Comparison of ENCODE assay signal across 8 cellular contexts in genomic region chr17:57662021-57662420, GRCh38.
DNase-seq lines count a peak whose midpoint lies in the region; ATAC-seq and TF ChIP-seq lines count a peak whose summit lies in the region.
"Had no signal": no experiment of that assay in that cellular context is flagged by ENCODE, and none has a peak within 500 bp of the region (broad histone marks: within the 10 kb centered on the region; RNA-seq: fewer than 3 reads in every experiment).

No MANE protein-coding gene starts in this region.

- DNase-seq in NCI-H1048 (lab: John Stamatoyannopoulos, UW) (peak; percentile 70), NCI-H69 (lab: John Stamatoyannopoulos, UW) (peak; percentile 95), esophagus squamous epithelium (lab: John Stamatoyannopoulos, UW) (no peak), foreskin keratinocyte (no peak)
- no peak for DNase-seq in effector CD8-positive, alpha-beta T cell (lab: John Stamatoyannopoulos, UW)
- DNase-seq: activated naive CD4-positive, alpha-beta T cell treated with Interleukin-2 at 50 U/mL for 16 hours had no signal

- intact Hi-C loops in esophagus squamous epithelium (cut with DNase I): no loop called here

- 85 to 93% methylated on average over 4 of the region's 4 CpGs for WGBS in esophagus squamous epithelium, 2 donors

- TF ChIP-seq CTCF in esophagus squamous epithelium (IDR thresholded peaks at IDR 0.05) (no peak), foreskin keratinocyte (conservative IDR thresholded peaks at IDR 0.05) (no peak)

- peak overlapping the region in 3 of 4 donors; percentile 77 to 90 (median 85) for H3K27ac ChIP-seq in esophagus squamous epithelium
- peak overlapping the region; percentile 70 for H3K27ac ChIP-seq in stomach smooth muscle (ENCODE audit: low read length)
- H3K27ac ChIP-seq in foreskin keratinocyte: no peak overlapping the region

- TF ChIP-seq POLR2A in esophagus squamous epithelium (IDR thresholded peaks at IDR 0.05): no peak

- H3K4me3 ChIP-seq in esophagus squamous epithelium (no peak overlapping the region), stomach smooth muscle (ENCODE audit: low read length in 2 of 2) (no peak overlapping the region)

- H3K27me3 ChIP-seq in esophagus squamous epithelium (no peaks in the 10 kb centered on the region), stomach smooth muscle (ENCODE audit: control insufficient read depth in 1 of 2, insufficient read depth in 2 of 2, low read length in 2 of 2) (no peaks in the 10 kb centered on the region), foreskin keratinocyte (no peaks in the 10 kb centered on the region)

- no peak for ATAC-seq in GM18519 (IDR thresholded peaks at IDR 0.05; ENCODE audit: low FRiP score, unreplicated experiment)
- no peak for ATAC-seq in foreskin keratinocyte

- H3K4me1 ChIP-seq in esophagus squamous epithelium (peaks cover 8 to 34% (median 14%) of the 10 kb centered on the region in 3 donors), stomach smooth muscle (ENCODE audit: control insufficient read depth, insufficient read depth, low read length) (peaks cover 21% of the 10 kb centered on the region), foreskin keratinocyte (no peaks in the 10 kb centered on the region)

- H3K9ac ChIP-seq in stomach smooth muscle (ENCODE audit: low read length in 2 of 2): no peak overlapping the region

- H3K36me3 ChIP-seq in esophagus squamous epithelium: peaks cover 0 to under 1% (median 0%) of the 10 kb centered on the region in 3 donors
- no peaks in the 10 kb centered on the region for H3K36me3 ChIP-seq in stomach smooth muscle (ENCODE audit: control insufficient read depth in 2 of 2, insufficient read depth in 2 of 2, low read length in 2 of 2)

- no peaks in the 10 kb centered on the region for H3K9me3 ChIP-seq in esophagus squamous epithelium
- no peaks in the 10 kb centered on the region for H3K9me3 ChIP-seq in stomach smooth muscle (ENCODE audit: control insufficient read depth in 2 of 2, low read length in 2 of 2)

Comparison
In these comparisons a context has a peak if more than half of its experiments do, and no peak if none do; other contexts are left out.
1. DNase-seq: peak in NCI-H1048 (single experiment) and NCI-H69 (single experiment); none in esophagus squamous epithelium (single experiment), foreskin keratinocyte (0 of 2) and effector CD8-positive, alpha-beta T cell (single experiment).